ENCODE assay signal across 14 cellular contexts in the genomic region with DNA sequence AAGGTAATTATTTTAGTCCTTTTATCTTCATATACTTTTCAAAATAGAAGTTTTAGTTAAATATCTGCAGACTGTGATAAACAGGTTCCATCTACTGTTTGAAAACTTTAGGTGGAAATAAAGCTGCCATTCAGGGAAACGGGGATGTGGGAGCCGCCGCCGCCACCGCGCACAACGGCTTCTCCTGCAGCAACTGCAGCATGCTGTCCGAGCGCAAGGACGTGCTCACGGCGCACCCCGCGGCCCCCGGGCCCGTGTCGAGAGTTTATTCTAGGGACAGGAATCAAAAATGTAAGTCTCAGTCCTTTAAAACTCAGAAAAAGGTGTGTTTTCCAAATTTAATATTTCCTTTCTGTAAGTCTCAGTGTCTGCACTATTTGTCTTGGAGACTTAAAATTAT.
"Had no signal": no experiment of that assay in that cellular context is flagged by ENCODE, and none has a peak within 500 bp of the region (broad histone marks: within the 10 kb centered on the region; RNA-seq: fewer than 3 reads in every experiment).

No MANE protein-coding gene starts in this region.

- H3K27ac ChIP-seq: parathyroid adenoma had no signal

- H3K9me3 ChIP-seq: gastrocnemius medialis, heart left ventricle had no signal

- DNase-seq: activated CD4-positive, alpha-beta memory T cell treated with anti-CD3 and anti-CD28 coated beads for 36 hours; activated CD4-positive, alpha-beta T cell treated with anti-CD3 and anti-CD28 coated beads for 48 hours; activated naive CD4-positive, alpha-beta T cell treated with anti-CD3 and anti-CD28 coated beads, Interleukin-2, amount 10 ng/mL, durations not matched to agents 7 days and 5 days; activated T-cell treated with anti-CD3 and anti-CD28 coated beads, Interleukin-2, amount 50 U/mL, for 48 hours; effector CD8-positive, alpha-beta T cell; gastrocnemius medialis; nephron progenitor cell; stimulated activated CD4-positive, alpha-beta T cell treated with anti-CD3 and anti-CD28 coated beads, Interleukin-4, amount 100 ng/mL, for 24 hours; stimulated activated naive CD4-positive, alpha-beta T cell treated with Interleukin-2 at 50 U/mL for 16 hours; SW 1271; T-helper 2 cell had no signal

- H2AFZ ChIP-seq: parathyroid adenoma had no signal

- H3K4me3 ChIP-seq: cardiac muscle cell, gastrocnemius medialis, heart left ventricle had no signal

- ATAC-seq: gastrocnemius medialis had no signal

- H3K4me1 ChIP-seq: parathyroid adenoma had no signal

- H3K27me3 ChIP-seq: cardiac muscle cell, gastrocnemius medialis, heart left ventricle had no signal

- H3K9ac ChIP-seq: parathyroid adenoma had no signal
